Comparison of ENCODE assay signal across 8 cellular contexts in the genomic region with DNA sequence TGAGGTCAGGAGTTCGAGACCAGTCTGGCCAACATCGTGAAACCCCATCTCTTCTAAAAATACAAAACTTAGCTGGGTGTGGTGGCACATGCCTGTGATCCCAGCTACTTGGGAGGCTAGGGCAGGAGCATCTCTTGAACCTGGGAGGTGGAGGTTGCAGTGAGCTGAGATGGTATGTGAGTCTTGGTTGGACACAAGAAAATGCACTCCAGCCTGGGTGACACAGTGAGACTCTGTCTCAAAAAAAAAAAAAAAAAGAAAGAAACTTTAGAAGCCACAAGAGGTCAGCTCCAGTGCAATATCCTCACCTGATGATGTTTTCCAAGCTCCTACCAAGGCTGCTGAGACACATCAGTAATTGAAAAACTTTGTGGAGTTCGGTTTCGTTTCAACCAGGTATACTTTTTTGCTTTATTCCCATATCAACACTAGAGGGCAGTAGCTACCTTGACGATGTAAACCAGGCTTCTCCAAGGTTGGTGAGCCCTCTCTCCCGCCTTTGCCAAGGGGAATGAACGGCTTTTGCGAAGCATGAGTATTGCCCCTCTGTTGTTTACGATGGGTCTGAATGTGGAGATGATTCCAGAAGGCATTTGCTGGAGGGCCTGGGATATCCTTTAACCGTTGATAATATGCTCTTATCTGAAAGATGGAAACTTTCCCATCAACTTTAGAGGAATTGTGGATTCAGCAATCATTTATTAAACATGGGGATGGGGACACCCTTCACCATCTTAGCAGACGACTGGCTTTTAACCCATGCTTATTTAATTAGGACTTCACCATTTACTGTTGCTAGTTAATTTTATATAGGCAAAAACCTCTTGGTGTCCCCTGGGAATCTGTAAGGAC.
DNase-seq lines count a peak whose midpoint lies in the region; ATAC-seq, FAIRE-seq and TF ChIP-seq lines count a peak whose summit lies in the region.

No MANE protein-coding gene starts in this region.

- H3K4me1 Mint-ChIP-seq in activated CD4-positive, alpha-beta memory T cell treated with anti-CD3 and anti-CD28 coated beads for 36 hours (ENCODE audit: low read depth), result peaks cover 21% of the 10 kb centered on the region
- H3K4me1 Mint-ChIP-seq in activated CD4-positive, alpha-beta memory T cell treated with anti-CD3 and anti-CD28 coated beads, Interleukin-2, amount 10 ng/mL, durations not matched to agents 7 days and 5 days, result peaks cover 10% of the 10 kb centered on the region
- H3K4me1 Mint-ChIP-seq in activated B cell treated with CpG ODN at 0.5 μM for 24 hours, result no peaks in the 10 kb centered on the region
- H3K4me1 Mint-ChIP-seq in osteocyte (ENCODE audit: unreplicated experiment), result no peaks in the 10 kb centered on the region

- H3K36me3 Mint-ChIP-seq in activated CD4-positive, alpha-beta memory T cell treated with anti-CD3 and anti-CD28 coated beads for 36 hours, result no peaks in the 10 kb centered on the region
- H3K36me3 Mint-ChIP-seq in activated CD4-positive, alpha-beta memory T cell treated with anti-CD3 and anti-CD28 coated beads, Interleukin-2, amount 10 ng/mL, durations not matched to agents 7 days and 5 days (ENCODE audit: low read depth), result no peaks in the 10 kb centered on the region
- H3K36me3 Mint-ChIP-seq in activated B cell treated with CpG ODN at 0.5 μM for 24 hours (ENCODE audit: low read depth) (no peaks in the 10 kb centered on the region), osteocyte (ENCODE audit: unreplicated experiment) (no peaks in the 10 kb centered on the region)

- H3K4me3 Mint-ChIP-seq in activated CD4-positive, alpha-beta memory T cell treated with anti-CD3 and anti-CD28 coated beads for 36 hours, result no peak overlapping the region
- H3K4me3 Mint-ChIP-seq in activated CD4-positive, alpha-beta memory T cell treated with anti-CD3 and anti-CD28 coated beads, Interleukin-2, amount 10 ng/mL, durations not matched to agents 7 days and 5 days, result no peak overlapping the region
- H3K4me3 Mint-ChIP-seq in activated B cell treated with CpG ODN at 0.5 μM for 24 hours (no peak overlapping the region), osteocyte (ENCODE audit: unreplicated experiment) (no peak overlapping the region)

- ATAC-seq in HG02885 (IDR thresholded peaks at IDR 0.05; ENCODE audit: poor library complexity, unreplicated experiment) (peak; percentile 56), activated B cell treated with CpG ODN at 0.5 μM for 24 hours (ENCODE audit: low read depth) (no peak)

- CTCF ChIA-PET in activated CD4-positive, alpha-beta memory T cell treated with anti-CD3 and anti-CD28 coated beads for 36 hours (lab: Charles Lee), result interaction anchor here (0.6 to 5.5 kb wide), 32 partner anchors 9 to 779 kb away, joined by 3 to 44 read pairs (median 4); no protein-coding TSS in a partner anchor
- CTCF ChIA-PET in activated CD4-positive, alpha-beta memory T cell treated with anti-CD3 and anti-CD28 coated beads, Interleukin-2, amount 10 ng/mL, durations not matched to agents 7 days and 5 days (lab: Charles Lee), result interaction anchor here (0.6 to 3.2 kb wide), 22 partner anchors 9 to 1100 kb away, joined by 3 to 23 read pairs (median 4); no protein-coding TSS in a partner anchor
- CTCF ChIA-PET in activated B cell treated with CpG ODN at 0.5 μM for 24 hours (lab: Charles Lee), result interaction anchor here (0.7 to 1.5 kb wide), 6 partner anchors 9 to 1412 kb away, joined by 3 to 8 read pairs (median 6); no protein-coding TSS in a partner anchor

- FAIRE-seq in frontal cortex (lab: Jason Lieb, UNC), result no peak

- peak; percentile 34 for TF ChIP-seq CTCF in activated B cell treated with CpG ODN at 0.5 μM for 24 hours (IDR thresholded peaks at IDR 0.05)
- TF ChIP-seq CTCF in osteocyte (IDR thresholded peaks at IDR 0.05), result peak; percentile 76

- POLR2A ChIA-PET in activated CD4-positive, alpha-beta memory T cell treated with anti-CD3 and anti-CD28 coated beads for 36 hours (lab: Charles Lee), result no interaction called here
- POLR2A ChIA-PET in activated CD4-positive, alpha-beta memory T cell treated with anti-CD3 and anti-CD28 coated beads, Interleukin-2, amount 10 ng/mL, durations not matched to agents 7 days and 5 days (lab: Charles Lee), result interaction anchor here (1.1 kb wide), 1 partner anchor 9 kb away, joined by 3 read pairs; no protein-coding TSS in a partner anchor
- POLR2A ChIA-PET in activated B cell treated with CpG ODN at 0.5 μM for 24 hours (lab: Charles Lee), result no interaction called here

- H3K9me3 Mint-ChIP-seq in activated CD4-positive, alpha-beta memory T cell treated with anti-CD3 and anti-CD28 coated beads for 36 hours, result no peaks in the 10 kb centered on the region
- H3K9me3 Mint-ChIP-seq in activated CD4-positive, alpha-beta memory T cell treated with anti-CD3 and anti-CD28 coated beads, Interleukin-2, amount 10 ng/mL, durations not matched to agents 7 days and 5 days, result no peaks in the 10 kb centered on the region
- no peaks in the 10 kb centered on the region for H3K9me3 Mint-ChIP-seq in activated B cell treated with CpG ODN at 0.5 μM for 24 hours
- H3K9me3 Mint-ChIP-seq in osteocyte (ENCODE audit: unreplicated experiment), result no peaks in the 10 kb centered on the region

- peak; percentile 28 for DNase-seq in activated CD4-positive, alpha-beta memory T cell treated with anti-CD3 and anti-CD28 coated beads for 36 hours
- DNase-seq in activated CD4-positive, alpha-beta memory T cell treated with anti-CD3 and anti-CD28 coated beads, Interleukin-2, amount 10 ng/mL, durations not matched to agents 7 days and 5 days, result no peak
- DNase-seq in NCI-H2196 (lab: John Stamatoyannopoulos, UW; ENCODE audit: unreplicated experiment) (peak; percentile 72), activated B cell treated with CpG ODN at 0.5 μM for 24 hours (no peak), frontal cortex (ENCODE audit: low spot score in 2 of 2) (peak; percentile 54 to 56), osteocyte (ENCODE audit: extremely low spot score, unreplicated experiment) (no peak), posterior vena cava (ENCODE audit: low spot score) (no peak)

- intact Hi-C loops in activated CD4-positive, alpha-beta memory T cell treated with anti-CD3 and anti-CD28 coated beads for 36 hours (cut with micrococcal nuclease), result loop anchor here (1.0 to 2.0 kb wide), 3 partner anchors 219 to 774 kb away; no protein-coding TSS in a partner anchor
- intact Hi-C loops in activated B cell treated with CpG ODN at 0.5 μM for 24 hours (cut with micrococcal nuclease), result loop anchor here (1.0 to 10.0 kb wide), 4 partner anchors 58 to 779 kb away; no protein-coding TSS in a partner anchor
- intact Hi-C loops in posterior vena cava (cut with DNase I), result loop anchor here (5.0 to 10.0 kb wide), 3 partner anchors 392 to 779 kb away; partner anchors contain the start of gene SLCO3A1 (in 1 of the 2)

- H3K27me3 Mint-ChIP-seq in activated CD4-positive, alpha-beta memory T cell treated with anti-CD3 and anti-CD28 coated beads for 36 hours, result peaks cover 10% of the 10 kb centered on the region
- H3K27me3 Mint-ChIP-seq in activated CD4-positive, alpha-beta memory T cell treated with anti-CD3 and anti-CD28 coated beads, Interleukin-2, amount 10 ng/mL, durations not matched to agents 7 days and 5 days, result peaks cover 52% of the 10 kb centered on the region
- H3K27me3 Mint-ChIP-seq in activated B cell treated with CpG ODN at 0.5 μM for 24 hours (peaks cover 26% of the 10 kb centered on the region), osteocyte (ENCODE audit: unreplicated experiment) (peaks cover 32% of the 10 kb centered on the region)

- no peak overlapping the region for H3K27ac Mint-ChIP-seq in activated CD4-positive, alpha-beta memory T cell treated with anti-CD3 and anti-CD28 coated beads for 36 hours
- no peak overlapping the region for H3K27ac Mint-ChIP-seq in activated CD4-positive, alpha-beta memory T cell treated with anti-CD3 and anti-CD28 coated beads, Interleukin-2, amount 10 ng/mL, durations not matched to agents 7 days and 5 days
- H3K27ac Mint-ChIP-seq in activated B cell treated with CpG ODN at 0.5 μM for 24 hours (no peak overlapping the region), osteocyte (ENCODE audit: unreplicated experiment) (no peak overlapping the region)

Comparison
In these comparisons a context has a peak if more than half of its experiments do, and no peak if none do; other contexts are left out.
1. DNase-seq: peak in activated CD4-positive, alpha-beta memory T cell treated with anti-CD3 and anti-CD28 coated beads for 36 hours (single experiment), NCI-H2196 (single experiment) and frontal cortex (2 of 2); none in activated CD4-positive, alpha-beta memory T cell treated with anti-CD3 and anti-CD28 coated beads, Interleukin-2, amount 10 ng/mL, durations not matched to agents 7 days and 5 days (single experiment), activated B cell treated with CpG ODN at 0.5 μM for 24 hours (single experiment), osteocyte (single experiment) and posterior vena cava (single experiment).